Comparison of ENCODE assay signal across 23 cellular contexts in genomic region chr3:113268917-113269316, GRCh38. TPM values are rescaled to one million over a fixed set of nuclear protein-coding genes. Genes with fewer than 3 reads are reported as not detected.
"Had no signal": no experiment of that assay in that cellular context is flagged by ENCODE, and none has a peak within 500 bp of the region (broad histone marks: within the 10 kb centered on the region; RNA-seq: fewer than 3 reads in every experiment).

No MANE protein-coding gene starts in this region.

- H3K4me3 Mint-ChIP-seq: activated CD4-positive, alpha-beta memory T cell treated with anti-CD3 and anti-CD28 coated beads for 36 hours; activated CD4-positive, alpha-beta T cell treated with anti-CD3 and anti-CD28 coated beads for 36 hours; activated CD8-positive, alpha-beta memory T cell treated with anti-CD3 and anti-CD28 coated beads, Interleukin-2, amount 10 ng/mL, durations not matched to agents 7 days and 5 days; activated naive CD4-positive, alpha-beta T cell treated with anti-CD3 and anti-CD28 coated beads for 36 hours; activated naive CD8-positive, alpha-beta T cell treated with anti-CD3 and anti-CD28 coated beads, Interleukin-2, amount 50 U/mL, for 24 hours; effector memory CD8-positive, alpha-beta T cell; mesothelial cell of epicardium; stimulated activated naive CD8-positive, alpha-beta T cell treated with anti-CD3 and anti-CD28 coated beads, Interleukin-15, amount 100 ng/mL, for 72 hours had no signal

- H3K27me3 Mint-ChIP-seq: activated CD4-positive, alpha-beta T cell treated with anti-CD3 and anti-CD28 coated beads for 36 hours; activated naive CD8-positive, alpha-beta T cell treated with anti-CD3 and anti-CD28 coated beads, Interleukin-2, amount 50 U/mL, for 24 hours; stimulated activated naive CD8-positive, alpha-beta T cell treated with anti-CD3 and anti-CD28 coated beads, Interleukin-15, amount 100 ng/mL, for 72 hours had no signal

- H3K4me3 ChIP-seq: gastrocnemius medialis, heart left ventricle, lung, pancreas, sigmoid colon, spleen, thoracic aorta had no signal

- H3K36me3 Mint-ChIP-seq: activated CD4-positive, alpha-beta memory T cell treated with anti-CD3 and anti-CD28 coated beads for 36 hours; activated CD8-positive, alpha-beta memory T cell treated with anti-CD3 and anti-CD28 coated beads, Interleukin-2, amount 10 ng/mL, durations not matched to agents 7 days and 5 days had no signal

- DNase-seq: activated CD4-positive, alpha-beta memory T cell treated with anti-CD3 and anti-CD28 coated beads for 36 hours; activated CD4-positive, alpha-beta T cell treated with anti-CD3 and anti-CD28 coated beads for 36 hours; activated CD8-positive, alpha-beta memory T cell treated with anti-CD3 and anti-CD28 coated beads, Interleukin-2, amount 10 ng/mL, durations not matched to agents 7 days and 5 days; activated naive CD4-positive, alpha-beta T cell treated with anti-CD3 and anti-CD28 coated beads for 36 hours; activated naive CD8-positive, alpha-beta T cell treated with anti-CD3 and anti-CD28 coated beads, Interleukin-2, amount 50 U/mL, for 24 hours; activated T-cell treated with anti-CD3 and anti-CD28 coated beads, Interleukin-2, amount 50 U/mL, for 1 hour; aorta; dermis blood vessel endothelial cell; effector memory CD8-positive, alpha-beta T cell; gastrocnemius medialis; heart left ventricle; left colon; pancreas; sigmoid colon; spleen; stimulated activated naive CD8-positive, alpha-beta T cell treated with anti-CD3 and anti-CD28 coated beads, Interleukin-15, amount 100 ng/mL, for 72 hours; T1000 had no signal

- H3K4me1 Mint-ChIP-seq: activated CD4-positive, alpha-beta T cell treated with anti-CD3 and anti-CD28 coated beads for 36 hours; activated CD8-positive, alpha-beta memory T cell treated with anti-CD3 and anti-CD28 coated beads, Interleukin-2, amount 10 ng/mL, durations not matched to agents 7 days and 5 days; activated naive CD8-positive, alpha-beta T cell treated with anti-CD3 and anti-CD28 coated beads, Interleukin-2, amount 50 U/mL, for 24 hours; stimulated activated naive CD8-positive, alpha-beta T cell treated with anti-CD3 and anti-CD28 coated beads, Interleukin-15, amount 100 ng/mL, for 72 hours had no signal

- H3K27ac Mint-ChIP-seq: activated CD4-positive, alpha-beta memory T cell treated with anti-CD3 and anti-CD28 coated beads for 36 hours; activated CD4-positive, alpha-beta T cell treated with anti-CD3 and anti-CD28 coated beads for 36 hours; activated CD8-positive, alpha-beta memory T cell treated with anti-CD3 and anti-CD28 coated beads, Interleukin-2, amount 10 ng/mL, durations not matched to agents 7 days and 5 days; activated naive CD4-positive, alpha-beta T cell treated with anti-CD3 and anti-CD28 coated beads for 36 hours; activated naive CD8-positive, alpha-beta T cell treated with anti-CD3 and anti-CD28 coated beads, Interleukin-2, amount 50 U/mL, for 24 hours; activated T-helper 2 cell treated with anti-CD3 and anti-CD28 coated beads, Interferon-gamma antibody, Interleukin-2, Interleukin-4, amounts not matched to agents 10 μg/mL and 5 μg/mL and 100 μg/mL, durations not matched to agents 14 hours and 24 hours and 36 hours; effector memory CD8-positive, alpha-beta T cell; mesothelial cell of epicardium had no signal

- H3K27me3 ChIP-seq: gastrocnemius medialis, heart left ventricle, pancreas, sigmoid colon had no signal

- H3K27ac ChIP-seq: epithelial cell of prostate, gastrocnemius medialis, spleen, thoracic aorta, WERI-Rb-1 had no signal

- H3K4me1 ChIP-seq: heart left ventricle, spleen had no signal

- H3K9me3 ChIP-seq: gastrocnemius medialis, heart left ventricle, pancreas, sigmoid colon, spleen, thoracic aorta had no signal

- H3K9me3 Mint-ChIP-seq: activated CD4-positive, alpha-beta memory T cell treated with anti-CD3 and anti-CD28 coated beads for 36 hours; activated naive CD4-positive, alpha-beta T cell treated with anti-CD3 and anti-CD28 coated beads for 36 hours; activated naive CD8-positive, alpha-beta T cell treated with anti-CD3 and anti-CD28 coated beads, Interleukin-2, amount 50 U/mL, for 24 hours; activated T-helper 2 cell treated with anti-CD3 and anti-CD28 coated beads, Interferon-gamma antibody, Interleukin-2, Interleukin-4, amounts not matched to agents 10 μg/mL and 5 μg/mL and 100 μg/mL, durations not matched to agents 14 hours and 24 hours and 36 hours; effector memory CD8-positive, alpha-beta T cell; mesothelial cell of epicardium; stimulated activated naive CD8-positive, alpha-beta T cell treated with anti-CD3 and anti-CD28 coated beads, Interleukin-15, amount 100 ng/mL, for 72 hours had no signal

- ATAC-seq: activated CD4-positive, alpha-beta T cell treated with anti-CD3 and anti-CD28 coated beads for 36 hours; activated CD8-positive, alpha-beta memory T cell treated with anti-CD3 and anti-CD28 coated beads, Interleukin-2, amount 10 ng/mL, durations not matched to agents 7 days and 5 days; activated naive CD8-positive, alpha-beta T cell treated with anti-CD3 and anti-CD28 coated beads, Interleukin-2, amount 50 U/mL, for 24 hours; effector memory CD8-positive, alpha-beta T cell; gastrocnemius medialis; heart left ventricle; left colon; stimulated activated naive CD8-positive, alpha-beta T cell treated with anti-CD3 and anti-CD28 coated beads, Interleukin-15, amount 100 ng/mL, for 72 hours had no signal

- H3K36me3 ChIP-seq: gastrocnemius medialis, pancreas, thoracic aorta, WERI-Rb-1 had no signal

RNA-seq across cellular contexts. Expression of gene BOC, which starts 57.6 kb away (rescaled TPM):
- total RNA-seq: activated CD4-positive, alpha-beta memory T cell treated with anti-CD3 and anti-CD28 coated beads for 36 hours; activated CD8-positive, alpha-beta memory T cell treated with anti-CD3 and anti-CD28 coated beads, Interleukin-2, amount 10 ng/mL, durations not matched to agents 7 days and 5 days had no signal
